Comparison of ENCODE assay signal across 17 cellular contexts in genomic region chr9:135290086-135290485, GRCh38.
"Had no signal": no experiment of that assay in that cellular context is flagged by ENCODE, and none has a peak within 500 bp of the region (broad histone marks: within the 10 kb centered on the region; RNA-seq: fewer than 3 reads in every experiment).

No MANE protein-coding gene starts in this region.

- H3K36me3 Mint-ChIP-seq: naive thymus-derived CD8-positive, alpha-beta T cell had no signal

- H3K4me1 Mint-ChIP-seq: activated CD4-positive, alpha-beta memory T cell treated with anti-CD3 and anti-CD28 coated beads, Interleukin-2, amount 10 ng/mL, durations not matched to agents 7 days and 5 days; activated CD8-positive, alpha-beta memory T cell treated with anti-CD3 and anti-CD28 coated beads, Interleukin-2, amount 10 ng/mL, durations not matched to agents 7 days and 5 days; central memory CD8-positive, alpha-beta T cell had no signal

- H3K27me3 ChIP-seq: brain microvascular endothelial cell, neutrophil had no signal

- H3K4me1 ChIP-seq: transverse colon had no signal

- H3K9me2 ChIP-seq: SK-N-SH had no signal

- H3K9ac ChIP-seq: SK-N-SH had no signal

- H3K27ac ChIP-seq: brain microvascular endothelial cell, neutrophil, transverse colon had no signal

- H3K9me3 ChIP-seq: neutrophil, SK-N-SH, transverse colon had no signal

- H3K4me3 Mint-ChIP-seq: activated CD4-positive, alpha-beta memory T cell treated with anti-CD3 and anti-CD28 coated beads, Interleukin-2, amount 10 ng/mL, durations not matched to agents 7 days and 5 days; activated CD8-positive, alpha-beta memory T cell treated with anti-CD3 and anti-CD28 coated beads, Interleukin-2, amount 10 ng/mL, durations not matched to agents 7 days and 5 days; activated naive CD4-positive, alpha-beta T cell treated with anti-CD3 and anti-CD28 coated beads for 36 hours; central memory CD8-positive, alpha-beta T cell; naive thymus-derived CD8-positive, alpha-beta T cell had no signal

- H3K9me3 Mint-ChIP-seq: naive thymus-derived CD8-positive, alpha-beta T cell had no signal

- DNase-seq: activated CD4-positive, alpha-beta memory T cell treated with anti-CD3 and anti-CD28 coated beads, Interleukin-2, amount 10 ng/mL, durations not matched to agents 7 days and 5 days; activated CD4-positive, alpha-beta T cell treated with anti-CD3 and anti-CD28 coated beads for 48 hours; activated CD4-positive, CD25-positive, alpha-beta regulatory T cell; activated CD8-positive, alpha-beta memory T cell treated with anti-CD3 and anti-CD28 coated beads, Interleukin-2, amount 10 ng/mL, durations not matched to agents 7 days and 5 days; activated naive CD4-positive, alpha-beta T cell treated with anti-CD3 and anti-CD28 coated beads for 36 hours; anterior cingulate cortex; brain microvascular endothelial cell; effector CD4-positive, alpha-beta T cell; mesendoderm; SK-N-SH; stimulated activated CD4-positive, alpha-beta T cell treated with anti-CD3 and anti-CD28 coated beads, Interleukin-2, amount 100 ng/mL, for 24 hours; stimulated activated naive CD8-positive, alpha-beta T cell treated with anti-CD3 and anti-CD28 coated beads, Interleukin-15, Interleukin-2, amounts not matched to agents 100 U/mL and 50 U/mL, for 24 hours; transverse colon had no signal

- H3K4me3 ChIP-seq: transverse colon had no signal

- H3K36me3 ChIP-seq: brain microvascular endothelial cell, neutrophil, transverse colon had no signal

- H3K4me2 ChIP-seq: SK-N-SH had no signal

- ATAC-seq: activated CD8-positive, alpha-beta memory T cell treated with anti-CD3 and anti-CD28 coated beads, Interleukin-2, amount 10 ng/mL, durations not matched to agents 7 days and 5 days; naive thymus-derived CD8-positive, alpha-beta T cell; stimulated activated naive CD8-positive, alpha-beta T cell treated with anti-CD3 and anti-CD28 coated beads, Interleukin-15, Interleukin-2, amounts not matched to agents 100 U/mL and 50 U/mL, for 24 hours had no signal

- H3K27ac Mint-ChIP-seq: activated CD4-positive, alpha-beta memory T cell treated with anti-CD3 and anti-CD28 coated beads, Interleukin-2, amount 10 ng/mL, durations not matched to agents 7 days and 5 days; activated CD8-positive, alpha-beta memory T cell treated with anti-CD3 and anti-CD28 coated beads, Interleukin-2, amount 10 ng/mL, durations not matched to agents 7 days and 5 days; activated naive CD4-positive, alpha-beta T cell treated with anti-CD3 and anti-CD28 coated beads for 36 hours; activated T-helper 2 cell treated with anti-CD3 and anti-CD28 coated beads, Interferon-gamma antibody, Interleukin-2, Interleukin-4, amounts not matched to agents 10 μg/mL and 5 μg/mL and 100 μg/mL, durations not matched to agents 14 hours and 24 hours and 36 hours; naive thymus-derived CD8-positive, alpha-beta T cell had no signal
